ENCODE assay signal across 21 cellular contexts in the genomic region with DNA sequence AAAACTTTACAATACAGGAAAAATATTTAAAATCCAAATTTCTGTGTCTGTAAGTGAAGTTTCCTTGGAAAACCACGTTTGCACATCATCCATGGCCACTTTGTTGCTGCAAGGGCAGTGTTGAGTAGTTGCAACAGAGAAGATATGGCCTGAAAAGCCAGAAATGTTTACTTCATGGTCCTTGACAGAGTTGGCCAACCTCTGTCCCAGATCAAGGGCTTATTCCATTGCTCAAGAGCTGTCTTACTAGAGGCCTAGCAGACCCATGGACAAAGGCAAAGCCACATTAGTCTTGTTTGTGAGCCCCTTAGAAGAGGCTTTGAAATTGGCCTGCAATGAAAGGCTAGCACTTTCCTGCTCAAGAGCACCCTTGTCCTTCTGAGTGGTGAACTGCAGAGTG.
DNase-seq lines count a peak whose midpoint lies in the region; ATAC-seq and TF ChIP-seq lines count a peak whose summit lies in the region.
"Had no signal": no experiment of that assay in that cellular context is flagged by ENCODE, and none has a peak within 500 bp of the region (broad histone marks: within the 10 kb centered on the region; RNA-seq: fewer than 3 reads in every experiment).

No MANE protein-coding gene starts in this region.

- no peaks in the 10 kb centered on the region for H3K4me1 ChIP-seq in mesendoderm (ENCODE audit: control insufficient read depth, low read depth, low read length)
- H3K4me1 ChIP-seq: SJSA1 had no signal

- no peak overlapping the region for H3K23ac ChIP-seq in mesendoderm (ENCODE audit: low read length)

- no peak overlapping the region for H2BK5ac ChIP-seq in mesendoderm (ENCODE audit: low read length)

- H3K9ac ChIP-seq in mesendoderm (ENCODE audit: low read length), result no peak overlapping the region

- H3K18ac ChIP-seq in mesendoderm (ENCODE audit: low read length), result no peak overlapping the region

- H2BK120ac ChIP-seq in mesendoderm (ENCODE audit: low read depth, low read length), result no peak overlapping the region

- no peak overlapping the region for H3K4me3 ChIP-seq in choroid plexus epithelial cell (ENCODE audit: low read depth, low read length)
- no peak overlapping the region for H3K4me3 ChIP-seq in fibroblast of villous mesenchyme (ENCODE audit: low read depth, low read length)
- no peak overlapping the region for H3K4me3 ChIP-seq in mesendoderm (ENCODE audit: low read length)
- H3K4me3 ChIP-seq: SJSA1 had no signal

- no peaks in the 10 kb centered on the region for H3K36me3 ChIP-seq in mesendoderm (ENCODE audit: control insufficient read depth, insufficient read depth, low read length)
- H3K36me3 ChIP-seq: SJSA1 had no signal

- H4K5ac ChIP-seq in mesendoderm (ENCODE audit: low read length), result no peak overlapping the region

- no peak overlapping the region for H4K8ac ChIP-seq in mesendoderm (ENCODE audit: low read depth, low read length)

- no CpG with 5 or more reads among the region's 1 CpG for WGBS in mesendoderm (ENCODE audit: extremely low coverage, insufficient coverage, low lambda C conversion rate)

- in situ Hi-C loops in ACHN (cut with HindIII; ENCODE audit: low pct_ligation_motif_present, low pct_unique_long_range_greater_than_20kb, low sequenced_read_pairs), result no loop called here

- H3K79me1 ChIP-seq in mesendoderm (ENCODE audit: low read length), result no peaks in the 10 kb centered on the region

- H2AK5ac ChIP-seq in mesendoderm (ENCODE audit: low read length), result no peak overlapping the region

- no peak overlapping the region for H3K4me2 ChIP-seq in mesendoderm (ENCODE audit: low read length)

- H3K4ac ChIP-seq in mesendoderm (ENCODE audit: low read depth, low read length), result no peak overlapping the region

- H2BK15ac ChIP-seq in mesendoderm (replicated peaks; ENCODE audit: low read depth), result no peak overlapping the region

- H3K56ac ChIP-seq in mesendoderm (ENCODE audit: low read length), result no peak overlapping the region

- TF ChIP-seq CTCF in AG09319 (IDR thresholded peaks at IDR 0.05; ENCODE audit: low read depth, low read length) (no peak), choroid plexus epithelial cell (conservative IDR thresholded peaks at IDR 0.05; ENCODE audit: low read depth, low read length) (no peak), fibroblast of villous mesenchyme (IDR thresholded peaks at IDR 0.05; ENCODE audit: insufficient read depth, low read depth, low read length) (no peak)

- H3K27me3 ChIP-seq in mesendoderm (ENCODE audit: insufficient read depth, low read length, poor library complexity), result no peaks in the 10 kb centered on the region
- H3K27me3 ChIP-seq: SJSA1 had no signal

- peak; percentile 42 for DNase-seq in AG09319 (ENCODE audit: extremely low read depth, low read depth)
- DNase-seq in choroid plexus epithelial cell (ENCODE audit: low read depth), result peak; percentile 10
- DNase-seq in fibroblast of villous mesenchyme (ENCODE audit: low read depth), result peak; percentile 28
- peak; percentile 14 for DNase-seq in mesendoderm
- DNase-seq in activated effector memory CD4-positive, alpha-beta T cell treated with Interleukin-2 at 50 U/mL for 16 hours, result no peak
- no peak for DNase-seq in A172 (ENCODE audit: low spot score)
- DNase-seq in ACHN, result no peak
- DNase-seq: 8988T, DMS53, GDM1, H9, HFFc6, Kasumi-1, NCI-H1694, NCI-H2081 treated with DMSO at 0.1 percent for 48 hours, NCI-H2171 treated with DMSO at 0.1 percent for 48 hours, NCI-H524 treated with DMSO at 0.1 percent for 48 hours, NCI-H82, OCI-M1 had no signal

- no peaks in the 10 kb centered on the region for H3K79me2 ChIP-seq in mesendoderm (ENCODE audit: control insufficient read depth, insufficient read depth, low read length)

- ATAC-seq in GM18519 (IDR thresholded peaks at IDR 0.05; ENCODE audit: low FRiP score, unreplicated experiment), result no peak

- no peak overlapping the region for H3K27ac ChIP-seq in mesendoderm (ENCODE audit: low read depth, low read length)
- H3K27ac ChIP-seq: SJSA1 had no signal

Comparison
In these comparisons a context has a peak if more than half of its experiments do, and no peak if none do; other contexts are left out.
1. DNase-seq: peak in AG09319 (single experiment), choroid plexus epithelial cell (single experiment), fibroblast of villous mesenchyme (single experiment) and mesendoderm (single experiment); none in activated effector memory CD4-positive, alpha-beta T cell treated with Interleukin-2 at 50 U/mL for 16 hours (single experiment), A172 (single experiment) and ACHN (single experiment).